In genomic region chr14:100396266-100396795, GRCh38 we compare ENCODE assay signal across 18 cellular contexts. TPM values are rescaled to one million over a fixed set of nuclear protein-coding genes. Genes with fewer than 3 reads are reported as not detected.
A peak's percentile ranks its signal among the peaks of the same experiment; 100 is the strongest.
DNase-seq lines count a peak whose midpoint lies in the region; ATAC-seq, FAIRE-seq and TF ChIP-seq lines count a peak whose summit lies in the region.
"Had no signal": no experiment of that assay in that cellular context is flagged by ENCODE, and none has a peak within 500 bp of the region (broad histone marks: within the 10 kb centered on the region; RNA-seq: fewer than 3 reads in every experiment).

No MANE protein-coding gene starts in this region.

- no peak overlapping the region for H2BK120ac ChIP-seq in H1 (replicated peaks; ENCODE audit: low read depth, low read length)

- no peak for FAIRE-seq in H1 (lab: Jason Lieb, UNC)

- peaks cover 14% of the 10 kb centered on the region for H3F3A ChIP-seq in neural progenitor cell (ENCODE audit: low read depth)

- H3K14ac ChIP-seq in H1 (ENCODE audit: insufficient read length): no peak overlapping the region

- no peak overlapping the region for H3K27ac ChIP-seq in right cardiac atrium (ENCODE audit: low read length)
- no peak overlapping the region for H3K27ac ChIP-seq in H1 (ENCODE audit: low read depth, low read length)
- H3K27ac ChIP-seq in neural progenitor cell: peak overlapping the region; percentile 34
- no peak overlapping the region for H3K27ac ChIP-seq in left lung
- H3K27ac ChIP-seq: C4-2B, SJCRH30 had no signal

- no peak overlapping the region for H4K8ac ChIP-seq in H1 (ENCODE audit: extremely low read depth, insufficient read depth, low read length)

- H3K23ac ChIP-seq in H1 (ENCODE audit: insufficient read length): no peak overlapping the region

- H2BK12ac ChIP-seq in H1 (ENCODE audit: low read depth, low read length): peak overlapping the region; percentile 95; the same call in 1 of the 2 replicates

- no peak overlapping the region for H2AK5ac ChIP-seq in H1 (ENCODE audit: low read depth, low read length)

- peak overlapping the region; percentile 19 for H3K4me3 Mint-ChIP-seq in neural progenitor cell

- peaks cover 2% of the 10 kb centered on the region for H3K36me3 Mint-ChIP-seq in neural progenitor cell

- no peak overlapping the region for H3K18ac ChIP-seq in H1 (ENCODE audit: extremely low read depth, low read length)

- no peaks in the 10 kb centered on the region for H3K9me3 ChIP-seq in right cardiac atrium (ENCODE audit: control insufficient read depth, low read length)
- no peaks in the 10 kb centered on the region for H3K9me3 ChIP-seq in H1 (ENCODE audit: insufficient read depth in 2 of 2, low read depth in 1 of 2, low read length in 1 of 2)
- H3K9me3 ChIP-seq in neural progenitor cell (ENCODE audit: low read depth): no peaks in the 10 kb centered on the region
- no peaks in the 10 kb centered on the region for H3K9me3 ChIP-seq in left lung
- H3K9me3 ChIP-seq: SJCRH30 had no signal

- 97% methylated on average over 7 of the region's 7 CpGs for WGBS in right cardiac atrium
- WGBS in H1 (ENCODE audit: extremely low coverage in 1 of 2, insufficient coverage in 1 of 2, insufficient read length in 1 of 2, insufficient replicate concordance in 2 of 2, low coverage in 1 of 2, low lambda C conversion rate in 2 of 2, missing lambda C conversion rate in 1 of 2), 2 experiments: 95% methylated on average over 7 of the region's 7 CpGs; no CpG with 5 or more reads in 1 of the 2 experiments

- H4K20me1 ChIP-seq in H1 (replicated peaks in 1 of 2; ENCODE audit: control insufficient read depth in 1 of 2, insufficient read depth in 2 of 2, low read length in 2 of 2) (no peaks in the 10 kb centered on the region), neural progenitor cell (ENCODE audit: low read depth) (no peaks in the 10 kb centered on the region)

- DNase-seq in Right ventricle myocardium inferior (ENCODE audit: missing footprints) (peak; percentile 22), right cardiac atrium (no peak), H1 (ENCODE audit: low read depth in 1 of 2, low spot score in 2 of 2) (no peak), neural progenitor cell (ENCODE audit: low spot score) (no peak), left lung (no peak), NCI-H2227 treated with DMSO at 0.1 percent for 48 hours (lab: John Stamatoyannopoulos, UW) (no peak)
- DNase-seq: HCEC 1CT; KG1; NCI-H1092; NCI-H1436; NCI-H187 treated with DMSO at 0.1 percent for 48 hours; NCI-H226; NCI-H510A treated with DMSO at 0.1 percent for 48 hours; NCI-H748 treated with DMSO at 0.1 percent for 48 hours; NK-92 treated with Interleukin-12 subunit alpha and Interleukin-12 subunit beta, amount 100 ng/mL, for 24 hours; SJCRH30 had no signal

- H3K4me2 ChIP-seq in H1 (ENCODE audit: insufficient read depth in 1 of 2, low read depth in 2 of 2, low read length in 2 of 2) (no peak overlapping the region), neural progenitor cell (no peak overlapping the region)

- H3K27me3 ChIP-seq in right cardiac atrium (ENCODE audit: control insufficient read depth, insufficient read depth) (no peaks in the 10 kb centered on the region), H1 (replicated peaks in 1 of 4; ENCODE audit: control insufficient read depth in 3 of 4, extremely low read depth in 1 of 4, insufficient read depth in 3 of 4, low read length in 3 of 4) (no peaks in the 10 kb centered on the region), neural progenitor cell (no peaks in the 10 kb centered on the region), left lung (no peaks in the 10 kb centered on the region)
- H3K27me3 ChIP-seq: SJCRH30 had no signal

- H3K36me3 ChIP-seq in H1 (ENCODE audit: control insufficient read depth in 2 of 4, insufficient read depth in 4 of 4, low read length in 3 of 4): no peaks in the 10 kb centered on the region
- H3K36me3 ChIP-seq in neural progenitor cell: no peaks in the 10 kb centered on the region
- H3K36me3 ChIP-seq in left lung: no peaks in the 10 kb centered on the region
- H3K36me3 ChIP-seq: SJCRH30 had no signal

- peak overlapping the region; percentile 91 for H2BK5ac ChIP-seq in H1 (ENCODE audit: low read depth, low read length)

- peak overlapping the region; percentile 36; the same call in 1 of the 2 replicates for H2BK15ac ChIP-seq in H1 (ENCODE audit: low read length)

- POLR2A ChIA-PET in H1 (lab: Charles Lee; ENCODE audit: partially characterized antibody): interaction anchor here (1.2 to 1.5 kb wide), 2 partner anchors 11 to 19 kb away, joined by 3 to 4 read pairs; no protein-coding TSS in a partner anchor

- H3K79me2 ChIP-seq in H1 (ENCODE audit: control insufficient read depth in 1 of 2, insufficient read depth in 2 of 2, low read length in 2 of 2) (peaks cover 0 to 3% of the 10 kb centered on the region in 2 experiments; a peak in 1 of 4 replicates), neural progenitor cell (ENCODE audit: low read depth) (no peaks in the 10 kb centered on the region)

- intact Hi-C loops in Right ventricle myocardium inferior (cut with DNase I) (no loop called here), right cardiac atrium (cut with DNase I) (no loop called here), left lung (cut with DNase I) (no loop called here)

- H2BK20ac ChIP-seq in H1 (ENCODE audit: low read length): peak overlapping the region; percentile 66; the same call in 1 of the 2 replicates

- H3K9ac ChIP-seq in H1 (replicated peaks in 1 of 4; ENCODE audit: extremely low read depth in 1 of 4, low read depth in 3 of 4, low read length in 3 of 4) (no peak overlapping the region), neural progenitor cell (no peak overlapping the region)

- no peak overlapping the region for H3K56ac ChIP-seq in H1 (replicated peaks; ENCODE audit: insufficient read length, low read depth, low read length)

- no peak overlapping the region for H3K4ac ChIP-seq in H1 (replicated peaks; ENCODE audit: insufficient read length, low read depth, low read length)

- no peak for TF ChIP-seq EP300 in H1 (IDR thresholded peaks at IDR 0.05; ENCODE audit: borderline replicate concordance in 1 of 2, low read depth in 2 of 2, low read length in 2 of 2)

- peak overlapping the region; percentile 4 for H4K91ac ChIP-seq in H1 (replicated peaks; ENCODE audit: insufficient read length, low read length)

- peaks cover 81% of the 10 kb centered on the region for H3K4me1 Mint-ChIP-seq in neural progenitor cell

- H3K4me3 ChIP-seq in right cardiac atrium (ENCODE audit: low read length) (no peak overlapping the region), H1 (ENCODE audit: extremely low read depth in 1 of 4, insufficient read depth in 2 of 4, low read depth in 3 of 4, low read length in 4 of 4) (no peak overlapping the region), neural progenitor cell (no peak overlapping the region), left lung (no peak overlapping the region)
- H3K4me3 ChIP-seq: SJCRH30 had no signal

- CTCF ChIA-PET in H1 (lab: Charles Lee; ENCODE audit: partially characterized antibody): interaction anchor here (0.7 to 2.3 kb wide), 9 partner anchors 9 to 257 kb away, joined by 3 to 30 read pairs (median 4); no protein-coding TSS in a partner anchor

- H4K5ac ChIP-seq in H1 (ENCODE audit: insufficient read length, low read depth, low read length): no peak overlapping the region

- peaks cover 5% of the 10 kb centered on the region for H3K79me1 ChIP-seq in H1 (ENCODE audit: low read depth, low read length)

- no peaks in the 10 kb centered on the region for H3K23me2 ChIP-seq in H1 (ENCODE audit: low read depth, low read length)

- no peak for TF ChIP-seq RAD21 in H1 (IDR thresholded peaks at IDR 0.05 in 1 of 2, conservative IDR thresholded peaks at IDR 0.05 in 1 of 2; ENCODE audit: low read depth in 2 of 2, low read length in 2 of 2)

- no peak for TF ChIP-seq POLR2A in H1 (IDR thresholded peaks at IDR 0.05; ENCODE audit: control extremely low read depth in 1 of 2, low read depth in 2 of 2, low read length in 2 of 2)

- H3K27me3 Mint-ChIP-seq in neural progenitor cell (ENCODE audit: insufficient read depth, low read depth): peaks cover 2% of the 10 kb centered on the region

- ATAC-seq in Right ventricle myocardium inferior (no peak), right cardiac atrium (no peak), left lung (no peak), GM21717 (IDR thresholded peaks at IDR 0.05; ENCODE audit: unreplicated experiment) (no peak)

- TF ChIP-seq CTCF in H1 (IDR thresholded peaks at IDR 0.05; ENCODE audit: control extremely low read depth in 1 of 3, insufficient read depth in 1 of 3, low read depth in 1 of 3, low read length in 3 of 3): no peak
- TF ChIP-seq CTCF in neural progenitor cell (IDR thresholded peaks at IDR 0.05): no peak
- TF ChIP-seq CTCF in left lung (IDR thresholded peaks at IDR 0.05): no peak

- H2AFZ ChIP-seq in H1 (ENCODE audit: low read length): no peak overlapping the region
- no peak overlapping the region for H2AFZ ChIP-seq in neural progenitor cell (replicated peaks)

- peak overlapping the region; percentile 94 for H3K27ac Mint-ChIP-seq in neural progenitor cell

- no peaks in the 10 kb centered on the region for H3K9me3 Mint-ChIP-seq in neural progenitor cell

- H3K4me1 ChIP-seq in right cardiac atrium (ENCODE audit: control insufficient read depth, insufficient read depth, low read length) (no peaks in the 10 kb centered on the region), H1 (replicated peaks in 1 of 4; ENCODE audit: control insufficient read depth in 3 of 4, insufficient read depth in 4 of 4, low read length in 3 of 4) (peaks cover 3 to 8% (median 7%) of the 10 kb centered on the region in 4 experiments), neural progenitor cell (peaks cover 58% of the 10 kb centered on the region), left lung (peaks cover 9 to 24% of the 10 kb centered on the region in 2 donors)

TF ChIP-seq in H1, 55 proteins besides CTCF, POLR2A, EP300 and RAD21:
- TF ChIP-seq BACH1 (IDR thresholded peaks at IDR 0.05; ENCODE audit: low read length): no peak

RNA-seq across cellular contexts. Expression of gene WDR25, which starts 20.0 kb away (rescaled TPM):
- 4.6 TPM for total RNA-seq in Right ventricle myocardium inferior
- 1 to 10 TPM; 4.4 to 6.3 (median 5.3) TPM for total RNA-seq in right cardiac atrium
- polyA plus RNA-seq in right cardiac atrium: 4.6 TPM
- 11.0 and 11.2 TPM in 2 replicates for total RNA-seq in H1 (2021; fragmentation: NEBNext Ultra II Directional; extraction: Animal tissue kit (Norgen Biotek cat#: 25700))
- polyA plus RNA-seq in H1 (2011; rRNA removed): 16.2 and 22.7 TPM in 2 replicates
- polyA plus RNA-seq in H1 (2011; cell fraction: cytosol; rRNA removed): 13.3 TPM
- 17.4 TPM for polyA plus RNA-seq in H1 (2011; cell fraction: nucleus; rRNA removed)
- polyA plus RNA-seq in H1 (2012, experiment 1 of 2): 7.2 to 10.5 TPM (median 8.4 TPM) in 4 replicates
- 10.9 TPM for polyA plus RNA-seq in H1 (2012, experiment 2 of 2)
- 7.5 TPM for polyA plus RNA-seq in H1 (2013, experiment 1 of 2)
- polyA plus RNA-seq in H1 (2013, experiment 2 of 2): 6.5 TPM
- 11.2 and 14.3 TPM in 2 replicates for polyA minus RNA-seq in H1 (2011; rRNA and poly(A)+ RNA removed)
- polyA minus RNA-seq in H1 (2011; cell fraction: cytosol; rRNA and poly(A)+ RNA removed): 8.8 TPM
- 13.0 TPM for polyA minus RNA-seq in H1 (2011; cell fraction: nucleus; rRNA and poly(A)+ RNA removed)
- total RNA-seq in neural progenitor cell (ENCODE audit: low replicate concordance): 4.9 and 13.6 TPM in 2 replicates
- 10 to 100 TPM in 1 of 2 donors, 1 to 10 TPM in 1; 8.4 to 12.1 TPM for total RNA-seq in left lung
